Comparison of ENCODE assay signal across 7 cellular contexts in the genomic region with DNA sequence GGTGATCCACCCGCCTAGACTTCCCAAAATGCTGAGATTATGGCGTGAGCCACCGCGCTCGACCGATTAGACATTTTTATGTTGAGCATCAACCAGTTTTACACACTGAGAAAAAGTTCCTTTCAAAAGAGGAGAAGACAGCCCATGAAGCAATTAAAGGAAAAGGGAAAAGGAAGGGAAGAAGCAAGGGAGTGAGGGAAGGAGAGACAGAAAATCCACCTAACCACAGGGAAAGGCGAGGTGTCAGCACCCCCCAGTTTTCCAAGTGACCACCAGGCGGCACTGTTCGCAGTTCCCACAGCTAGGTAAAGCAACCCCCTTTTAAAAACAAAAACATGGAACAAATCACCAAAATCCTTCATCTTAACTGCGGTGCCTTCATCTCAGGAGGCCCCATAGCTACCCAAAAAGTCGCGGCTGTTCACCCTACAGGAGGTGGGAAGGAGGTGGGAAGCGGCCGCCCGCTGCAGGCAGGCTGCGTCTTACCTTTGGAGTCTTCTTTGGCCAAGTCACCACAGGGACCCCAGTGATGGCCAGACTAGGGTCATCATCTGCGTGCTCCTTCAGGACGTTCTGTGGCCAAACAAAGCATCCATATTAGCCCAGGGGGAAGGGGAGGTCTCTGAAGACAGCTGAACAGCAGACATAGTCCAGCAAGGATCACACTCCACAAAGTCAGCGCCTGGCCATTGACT.
A peak's percentile ranks its signal among the peaks of the same experiment; 100 is the strongest.
DNase-seq lines count a peak whose midpoint lies in the region; ATAC-seq, FAIRE-seq and TF ChIP-seq lines count a peak whose summit lies in the region.

No MANE protein-coding gene starts in this region.

- TF ChIP-seq CTCF in psoas muscle (IDR thresholded peaks at IDR 0.05) = peak; percentile 57

- H3K9me3 Mint-ChIP-seq in activated T-cell treated with anti-CD3 and anti-CD28 coated beads, Interleukin-2, amount 50 U/mL, for 4 hours = no peaks in the 10 kb centered on the region

- WGBS in psoas muscle, 3 donors = 76 to 78% (median 78%) methylated on average over 19 of the region's 19 CpGs

- peaks cover 10% of the 10 kb centered on the region for H3K4me1 ChIP-seq in NT2/D1 (ENCODE audit: insufficient read depth, insufficient read length)
- no peaks in the 10 kb centered on the region for H3K4me1 ChIP-seq in psoas muscle

- no peaks in the 10 kb centered on the region for H3K9me3 ChIP-seq in NT2/D1 (ENCODE audit: insufficient read depth, low read length)
- no peaks in the 10 kb centered on the region for H3K9me3 ChIP-seq in psoas muscle

- intact Hi-C loops in psoas muscle (cut with DNase I) = no loop called here

- H3K27ac ChIP-seq in psoas muscle = no peak overlapping the region

- TF ChIP-seq POLR2A in GM12891 (IDR thresholded peaks at IDR 0.05; ENCODE audit: low read depth, low read length) = no peak

- peaks cover 7% of the 10 kb centered on the region for H3K36me3 Mint-ChIP-seq in activated T-cell treated with anti-CD3 and anti-CD28 coated beads, Interleukin-2, amount 50 U/mL, for 4 hours (ENCODE audit: insufficient read depth)

- H3K9ac ChIP-seq in NT2/D1 (ENCODE audit: insufficient read length, low read depth) = no peak overlapping the region

- no peak overlapping the region for H3K4me3 Mint-ChIP-seq in activated T-cell treated with anti-CD3 and anti-CD28 coated beads, Interleukin-2, amount 50 U/mL, for 4 hours

- H3K4me3 ChIP-seq in NT2/D1 (ENCODE audit: insufficient read length, low read depth) = no peak overlapping the region
- no peak overlapping the region for H3K4me3 ChIP-seq in psoas muscle

- no peaks in the 10 kb centered on the region for H3K27me3 Mint-ChIP-seq in activated T-cell treated with anti-CD3 and anti-CD28 coated beads, Interleukin-2, amount 50 U/mL, for 4 hours (ENCODE audit: low read depth)

- H3K36me3 ChIP-seq in NT2/D1 (ENCODE audit: insufficient read depth, insufficient read length, low read length) (peaks cover 58% of the 10 kb centered on the region), psoas muscle (ENCODE audit: insufficient read depth in 1 of 2, low read depth in 1 of 2) (peaks cover 0 to 23% of the 10 kb centered on the region in 2 donors)

- H3K27me3 ChIP-seq in NT2/D1 (ENCODE audit: insufficient read depth, insufficient read length) (no peaks in the 10 kb centered on the region), psoas muscle (ENCODE audit: insufficient read depth in 3 of 3, low read length in 2 of 3) (no peaks in the 10 kb centered on the region)

- DNase-seq in GM12891 (ENCODE audit: insufficient read length, low spot score) (no peak), NT2/D1 (ENCODE audit: low read depth, low spot score) (peak; percentile 44), fibroblast of peridontal ligament (ENCODE audit: extremely low read depth) (peak; percentile 39), psoas muscle (peak in 1 of 2 donors; percentile 63), NCI-H1694 (lab: John Stamatoyannopoulos, UW) (no peak)
- peak; percentile 60 for DNase-seq in activated T-cell treated with anti-CD3 and anti-CD28 coated beads, Interleukin-2, amount 50 U/mL, for 4 hours

- ATAC-seq in activated T-cell treated with anti-CD3 and anti-CD28 coated beads, Interleukin-2, amount 50 U/mL, for 4 hours = peak; percentile 60 to 66
- ATAC-seq in psoas muscle (peak in 3 of 4 donors; percentile 42 to 61 (median 53)), GM18858 (IDR thresholded peaks at IDR 0.05; ENCODE audit: unreplicated experiment) (no peak)

- peak; percentile 23 for FAIRE-seq in GM12891 (lab: Jason Lieb, UNC)

- H3K4me1 Mint-ChIP-seq in activated T-cell treated with anti-CD3 and anti-CD28 coated beads, Interleukin-2, amount 50 U/mL, for 4 hours (ENCODE audit: low read depth) = peaks cover 19% of the 10 kb centered on the region

TF ChIP-seq in GM12891, 5 proteins besides CTCF, POLR2A, EP300 and RAD21:
- TF ChIP-seq PAX5 (IDR thresholded peaks at IDR 0.05; ENCODE audit: insufficient read depth, low read length, severe bottlenecking) = no peak
- no peak for TF ChIP-seq TAF1 (IDR thresholded peaks at IDR 0.05; ENCODE audit: low read depth, low read length)
- no peak for TF ChIP-seq SPI1 (IDR thresholded peaks at IDR 0.05; ENCODE audit: low read depth, low read length)
- TF ChIP-seq POU2F2 (IDR thresholded peaks at IDR 0.05; ENCODE audit: low read depth, low read length) = no peak
- no peak for TF ChIP-seq POLR2AphosphoS5 (IDR thresholded peaks at IDR 0.05; ENCODE audit: low read depth, low read length)

Comparison
In these comparisons a context has a peak if more than half of its experiments do, and no peak if none do; other contexts are left out.
1. DNase-seq: peak in NT2/D1 (single experiment), activated T-cell treated with anti-CD3 and anti-CD28 coated beads, Interleukin-2, amount 50 U/mL, for 4 hours (single experiment) and fibroblast of peridontal ligament (single experiment); none in GM12891 (single experiment) and NCI-H1694 (single experiment).